ENCODE assay signal across 12 cellular contexts in the genomic region with DNA sequence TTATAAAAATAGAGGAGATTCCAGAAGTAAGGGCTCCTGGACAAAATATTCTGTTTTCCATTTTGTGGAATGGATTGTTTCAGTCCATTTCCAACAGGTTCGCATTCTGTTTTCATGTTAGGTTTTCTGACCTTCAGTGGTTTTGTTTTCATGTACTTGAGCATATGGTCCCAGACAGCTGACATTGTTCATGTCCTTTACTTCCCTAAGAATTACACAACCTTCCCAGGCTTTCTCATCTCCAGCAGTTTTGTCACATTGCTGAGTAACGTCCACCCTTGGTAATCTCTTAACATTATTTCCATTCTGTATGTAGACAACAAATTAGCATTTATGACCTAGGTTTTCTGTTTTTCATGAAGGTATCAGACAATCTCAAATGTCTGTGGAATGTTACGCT. TPM values are rescaled to one million over a fixed set of nuclear protein-coding genes. Genes with fewer than 3 reads are reported as not detected.
DNase-seq lines count a peak whose midpoint lies in the region; ATAC-seq, FAIRE-seq and TF ChIP-seq lines count a peak whose summit lies in the region.
"Had no signal": no experiment of that assay in that cellular context is flagged by ENCODE, and none has a peak within 500 bp of the region (broad histone marks: within the 10 kb centered on the region; RNA-seq: fewer than 3 reads in every experiment).

No MANE protein-coding gene starts in this region.

- peaks cover 2% of the 10 kb centered on the region for H3K36me3 Mint-ChIP-seq in HFFc6 (ENCODE audit: low read depth)
- H3K36me3 Mint-ChIP-seq: T-cell had no signal

- no TSS peak for BruUV-seq in K562 (replicated peaks; lab: Mats Ljungman, UMichigan)

- CTCF ChIA-PET in K562 (lab: Yijun Ruan, JAX; ENCODE audit: low intra/inter-chr PET ratio), result no interaction called here

- H2AFZ ChIP-seq in K562 (ENCODE audit: low read depth, low read length), result no peak overlapping the region
- no peak overlapping the region for H2AFZ ChIP-seq in hepatocyte

- in situ Hi-C loops in K562 (cut with MboI), result no loop called here

- ATAC-seq in K562, result no peak
- ATAC-seq in GM18511 (IDR thresholded peaks at IDR 0.05; ENCODE audit: unreplicated experiment), result no peak
- ATAC-seq: T-cell had no signal

- TF ChIP-seq RAD21 in K562 (CRISPR knock-in tag; conservative IDR thresholded peaks at IDR 0.05 in 1 of 2, IDR thresholded peaks at IDR 0.05 in 1 of 2), result no peak

- H3K4me1 Mint-ChIP-seq in HFFc6 (ENCODE audit: low read depth), result peaks cover 36% of the 10 kb centered on the region
- H3K4me1 Mint-ChIP-seq: T-cell had no signal

- POLR2A ChIA-PET in K562 (lab: Yijun Ruan, JAX), result interaction anchor here (0.8 to 1.7 kb wide), 2 partner anchors 10 to 31 kb away, joined by 4 read pairs; no protein-coding TSS in a partner anchor

- DNase-seq in HFFc6 (no peak), K562 (ENCODE audit: extremely low read depth in 1 of 4, low spot score in 3 of 4) (no peak), hepatocyte (ENCODE audit: low spot score) (no peak), stomach (no peak), NCI-H187 (lab: John Stamatoyannopoulos, UW) (no peak), NCI-H1105 treated with DMSO at 0.1 percent for 48 hours (lab: John Stamatoyannopoulos, UW) (no peak)
- DNase-seq in stimulated activated CD4-positive, alpha-beta T cell treated with anti-CD3 and anti-CD28 coated beads, Interleukin-2, amount 100 ng/mL, for 24 hours, result no peak
- DNase-seq: Caco-2, NCI-H510A treated with DMSO at 0.1 percent for 48 hours, T-cell had no signal

- H3K4me2 ChIP-seq in K562 (ENCODE audit: insufficient read depth, low read length) (no peak overlapping the region), hepatocyte (peak overlapping the region; percentile 3)

- H3K27ac Mint-ChIP-seq in HFFc6, result peak overlapping the region; percentile 69
- H3K27ac Mint-ChIP-seq: T-cell had no signal

- H3K27me3 Mint-ChIP-seq in HFFc6 (ENCODE audit: insufficient read depth), result peaks cover 2% of the 10 kb centered on the region; the same call in 1 of the 2 replicates

- TF ChIP-seq POLR2A in K562 (conservative IDR thresholded peaks at IDR 0.05) (no peak), stomach (IDR thresholded peaks at IDR 0.05) (no peak)

- H3K27ac ChIP-seq in K562 (ENCODE audit: extremely low read depth, low read depth, low read length), result no peak overlapping the region
- H3K27ac ChIP-seq in hepatocyte, result peak overlapping the region; percentile 51
- H3K27ac ChIP-seq in stomach, result peak overlapping the region in 4 of 5 donors; percentile 47 to 68 (median 48)
- H3K27ac ChIP-seq: cardiac muscle cell had no signal

- TF ChIP-seq EP300 in K562 (IDR thresholded peaks at IDR 0.05; ENCODE audit: low read length), result no peak
- no peak for TF ChIP-seq EP300 in stomach (IDR thresholded peaks at IDR 0.05)

- no peaks in the 10 kb centered on the region for H3K79me2 ChIP-seq in K562 (ENCODE audit: control insufficient read depth, insufficient read depth, low read length)
- H3K79me2 ChIP-seq in hepatocyte, result no peaks in the 10 kb centered on the region

- H3K9me3 Mint-ChIP-seq in HFFc6, result peaks cover 2% of the 10 kb centered on the region

- H3K4me3 ChIP-seq in K562, result no peak overlapping the region
- H3K4me3 ChIP-seq in hepatocyte, result no peak overlapping the region
- no peak overlapping the region for H3K4me3 ChIP-seq in stomach
- H3K4me3 ChIP-seq: cardiac muscle cell had no signal

- no peaks in the 10 kb centered on the region for H3K4me1 ChIP-seq in K562 (replicated peaks in 1 of 2; ENCODE audit: control insufficient read depth in 2 of 2, insufficient read depth in 2 of 2, low read length in 2 of 2)
- H3K4me1 ChIP-seq in hepatocyte (ENCODE audit: insufficient read depth), result no peaks in the 10 kb centered on the region
- H3K4me1 ChIP-seq in stomach, result peaks cover 0 to 29% (median 6%) of the 10 kb centered on the region in 4 donors
- H3K4me1 ChIP-seq: Caco-2 had no signal

- WGBS in K562 (ENCODE audit: insufficient coverage, low coverage, missing lambda C conversion rate), result 11% methylated on average over 3 of the region's 3 CpGs
- 66% methylated on average over 3 of the region's 3 CpGs for WGBS in hepatocyte (ENCODE audit: low lambda C conversion rate, missing lambda C conversion rate)
- 62 to 83% (median 75%) methylated on average over 3 of the region's 3 CpGs for WGBS in stomach, 5 donors

- no peaks in the 10 kb centered on the region for H3K9me1 ChIP-seq in K562 (ENCODE audit: control insufficient read depth, insufficient read depth, low read length)

- H3K4me3 Mint-ChIP-seq in HFFc6, result peak overlapping the region; percentile 46
- H3K4me3 Mint-ChIP-seq: T-cell had no signal

- H3K9ac ChIP-seq in K562 (ENCODE audit: insufficient read depth in 1 of 2, low read depth in 2 of 2, low read length in 2 of 2), result no peak overlapping the region

- intact Hi-C loops in K562 (cut with micrococcal nuclease), result loop anchor here (10.0 kb wide), 1 partner anchor 98 kb away; no protein-coding TSS in a partner anchor
- intact Hi-C loops in stomach (cut with DNase I; ENCODE audit: low total_unique reads), result no loop called here

- no peak for TF ChIP-seq CTCF in HFFc6 (IDR thresholded peaks at IDR 0.05)
- TF ChIP-seq CTCF in K562 (IDR thresholded peaks at IDR 0.05 in 2 of 3, conservative IDR thresholded peaks at IDR 0.05 in 1 of 3; ENCODE audit: insufficient read depth in 2 of 3, low read depth in 1 of 3, low read length in 3 of 3), result no peak
- TF ChIP-seq CTCF in hepatocyte (IDR thresholded peaks at IDR 0.05; ENCODE audit: poor library complexity), result no peak
- TF ChIP-seq CTCF in stomach (IDR thresholded peaks at IDR 0.05), result no peak

- H3K9me3 ChIP-seq in K562 (replicated peaks; ENCODE audit: control insufficient read depth, insufficient read depth, low read depth, low read length) (no peaks in the 10 kb centered on the region; the same call in 1 of the 2 replicates), hepatocyte (ENCODE audit: low read depth) (no peaks in the 10 kb centered on the region), stomach (no peaks in the 10 kb centered on the region)
- H3K9me3 ChIP-seq: Caco-2 had no signal

- H3K9me2 ChIP-seq in hepatocyte (replicated peaks; ENCODE audit: insufficient read depth), result no peaks in the 10 kb centered on the region

- H4K20me1 ChIP-seq in K562 (replicated peaks; ENCODE audit: control insufficient read depth, insufficient read depth, low read length), result no peaks in the 10 kb centered on the region
- H4K20me1 ChIP-seq in hepatocyte (ENCODE audit: insufficient read depth, poor library complexity, severe bottlenecking), result no peaks in the 10 kb centered on the region

- no peak for FAIRE-seq in K562 (lab: Jason Lieb, UNC)

- H3K27me3 ChIP-seq in K562 (ENCODE audit: control insufficient read depth in 2 of 2, insufficient read depth in 2 of 2, low read length in 2 of 2), result peaks cover 17 to 42% of the 10 kb centered on the region in 2 experiments; a peak in 4 of 5 replicates
- H3K27me3 ChIP-seq in hepatocyte, result no peaks in the 10 kb centered on the region
- no peaks in the 10 kb centered on the region for H3K27me3 ChIP-seq in stomach
- H3K27me3 ChIP-seq: cardiac muscle cell had no signal

- H3K36me3 ChIP-seq in K562 (ENCODE audit: control insufficient read depth, insufficient read depth, low read length), result no peaks in the 10 kb centered on the region
- H3K36me3 ChIP-seq in hepatocyte (replicated peaks; ENCODE audit: insufficient read depth, low read depth), result no peaks in the 10 kb centered on the region
- H3K36me3 ChIP-seq in stomach, result no peaks in the 10 kb centered on the region
- H3K36me3 ChIP-seq: cardiac muscle cell had no signal

TF ChIP-seq in K562, 482 proteins besides CTCF, POLR2A, EP300 and RAD21 (continues in another document):
- peak; percentile 54; the same call in 1 of the 2 replicates for TF ChIP-seq BMI1 (IDR thresholded peaks at IDR 0.05; ENCODE audit: low read length)
- TF ChIP-seq BACH1 (tag; IDR thresholded peaks at IDR 0.05), result no peak
- TF ChIP-seq, protein P1, sequence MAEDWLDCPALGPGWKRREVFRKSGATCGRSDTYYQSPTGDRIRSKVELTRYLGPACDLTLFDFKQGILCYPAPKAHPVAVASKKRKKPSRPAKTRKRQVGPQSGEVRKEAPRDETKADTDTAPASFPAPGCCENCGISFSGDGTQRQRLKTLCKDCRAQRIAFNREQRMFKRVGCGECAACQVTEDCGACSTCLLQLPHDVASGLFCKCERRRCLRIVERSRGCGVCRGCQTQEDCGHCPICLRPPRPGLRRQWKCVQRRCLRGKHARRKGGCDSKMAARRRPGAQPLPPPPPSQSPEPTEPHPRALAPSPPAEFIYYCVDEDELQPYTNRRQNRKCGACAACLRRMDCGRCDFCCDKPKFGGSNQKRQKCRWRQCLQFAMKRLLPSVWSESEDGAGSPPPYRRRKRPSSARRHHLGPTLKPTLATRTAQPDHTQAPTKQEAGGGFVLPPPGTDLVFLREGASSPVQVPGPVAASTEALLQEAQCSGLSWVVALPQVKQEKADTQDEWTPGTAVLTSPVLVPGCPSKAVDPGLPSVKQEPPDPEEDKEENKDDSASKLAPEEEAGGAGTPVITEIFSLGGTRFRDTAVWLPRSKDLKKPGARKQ (CRISPR knock-in tag; IDR thresholded peaks at IDR 0.05), result no peak
- TF ChIP-seq XRCC3 (IDR thresholded peaks at IDR 0.05), result no peak
- no peak for TF ChIP-seq NCOA2 (IDR thresholded peaks at IDR 0.05; ENCODE audit: partially characterized antibody in 2 of 2)
- TF ChIP-seq MECOM (CRISPR knock-in tag; IDR thresholded peaks at IDR 0.05), result no peak

RNA-seq across cellular contexts. Expression of a gene that starts 21.0 kb away (rescaled TPM):
- total RNA-seq in HFFc6 (2021; fragmentation: NEBNext Ultra II Directional; extraction: Animal tissue kit (Norgen Biotek cat#: 25700)), result 10 to 100 TPM; 15.8 to 25.5 (median 19.0) TPM
- total RNA-seq in K562 (2011; cell fraction: chromatin; rRNA removed; ENCODE audit: low replicate concordance), result 3.7 and 4.7 TPM in 2 replicates
- 1.7 TPM in 2 replicates for total RNA-seq in K562 (2011; cell fraction: nucleolus; rRNA removed)
- total RNA-seq in K562 (2011; cell fraction: nucleoplasm; rRNA removed), result 2.5 and 3.8 TPM in 2 replicates
- total RNA-seq in K562 (2014; rRNA removed) (0.68 and 0.73 TPM in 2 replicates), K562 (2014; rRNA removed; fragmentation: Illumina TruSeq; extraction: Trizol) (1.5 and 1.8 TPM in 2 replicates), K562 (2015; rRNA removed; fragmentation: Illumina TruSeq; extraction: Trizol) (0.98 and 1.1 TPM in 2 replicates), K562 (2021) (1.6 and 1.9 TPM in 2 replicates), hepatocyte (154 and 163 TPM in 2 replicates), stomach (100 to 1,000 TPM in 3 of 5 donors, 10 to 100 TPM in 1, 1 to 10 TPM in 1; 3.5 to 201 (median 134) TPM)
- polyA plus RNA-seq in K562 (2011; rRNA removed) (1.7 and 4.4 TPM in 2 replicates), K562 (2014; fragmentation: Illumina TruSeq; extraction: Trizol) (1.4 and 1.8 TPM in 2 replicates), K562 (2014; fragmentation: Nextera tagmentation; extraction: Ambion mirVana) (under 1 TPM; 0.67 to 0.72 TPM), K562 (2014; rRNA removed) (0.80 and 2.0 TPM in 2 replicates), hepatocyte (123 and 139 TPM in 2 replicates), stomach (10 to 100 TPM; 31.4 to 47.7 (median 41.4) TPM)
- polyA plus RNA-seq in K562 (2011; cell fraction: cytosol; rRNA removed), result 1.3 and 2.7 TPM in 2 replicates
- 3.0 and 4.1 TPM in 2 replicates for polyA plus RNA-seq in K562 (2011; cell fraction: nucleus; rRNA removed)
- polyA plus RNA-seq in K562 (2012), result 1.9 and 2.1 TPM in 2 replicates
- polyA minus RNA-seq in K562 (2011; rRNA and poly(A)+ RNA removed), result 1.3 and 1.9 TPM in 2 replicates
- polyA minus RNA-seq in K562 (2011; cell fraction: cytosol; rRNA and poly(A)+ RNA removed), result 1.2 and 1.5 TPM in 2 replicates
- polyA minus RNA-seq in K562 (2011; cell fraction: nucleus; rRNA and poly(A)+ RNA removed), result 1.2 and 1.5 TPM in 2 replicates
